In the genomic region with DNA sequence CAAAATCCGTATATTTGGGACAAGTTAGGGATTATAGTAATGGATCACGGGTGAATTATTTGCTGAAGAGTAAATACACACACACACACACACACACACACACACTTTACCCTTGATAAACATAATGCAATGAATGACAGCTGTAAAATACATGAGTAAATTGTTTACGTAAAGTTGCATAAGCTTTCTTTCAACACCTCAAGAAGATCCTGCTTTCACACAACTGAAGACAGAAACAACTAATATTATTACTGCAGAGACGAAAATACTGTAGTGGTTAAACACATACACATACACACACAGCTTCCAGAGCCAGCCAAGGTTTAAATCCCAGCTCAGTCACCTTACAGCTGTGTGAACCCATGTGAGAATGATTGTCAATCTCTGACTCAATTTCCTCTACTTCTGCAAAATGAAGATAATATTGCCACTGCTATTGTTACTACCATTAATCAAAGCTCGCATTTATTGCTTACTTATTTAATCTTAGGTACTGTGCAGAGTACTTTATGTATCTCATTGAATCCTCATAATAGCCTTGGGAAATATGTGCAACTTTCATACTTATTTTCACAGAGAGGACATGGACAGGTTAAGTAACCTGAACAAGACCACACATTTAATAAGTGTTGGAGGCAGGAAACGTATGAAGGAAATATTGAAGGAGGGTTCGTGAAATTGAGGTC, we compare ENCODE assay signal across 9 cellular contexts. TPM values are rescaled to one million over a fixed set of nuclear protein-coding genes. Genes with fewer than 3 reads are reported as not detected.
"Had no signal": no experiment of that assay in that cellular context is flagged by ENCODE, and none has a peak within 500 bp of the region (broad histone marks: within the 10 kb centered on the region; RNA-seq: fewer than 3 reads in every experiment).

No MANE protein-coding gene starts in this region.

- H3K4me2 ChIP-seq: GM23338 had no signal

- H3K4me3 Mint-ChIP-seq: GM23338, H9, HFFc6 had no signal

- H3K27ac ChIP-seq: HL-60 had no signal

- H3K4me3 ChIP-seq: GM23338, K562 had no signal

- H3K4me1 Mint-ChIP-seq: GM23338, H9 had no signal

- H2AFZ ChIP-seq: GM23338 had no signal

- H3K9me3 Mint-ChIP-seq: H9 had no signal

- DNase-seq: H9, HFFc6, IMR-90 had no signal

- ATAC-seq: GM23338, HCT116, K562 had no signal

- FAIRE-seq: H1, H54, K562 had no signal

- H3K27ac Mint-ChIP-seq: GM23338, H9, HFFc6 had no signal

RNA-seq across cellular contexts. Expression of a gene that starts 50.6 kb away (rescaled TPM):
- total RNA-seq: HFFc6, K562 had no signal
- polyA plus RNA-seq: K562 had no signal
